8 cellular contexts compared by ENCODE assay signal in the genomic region with DNA sequence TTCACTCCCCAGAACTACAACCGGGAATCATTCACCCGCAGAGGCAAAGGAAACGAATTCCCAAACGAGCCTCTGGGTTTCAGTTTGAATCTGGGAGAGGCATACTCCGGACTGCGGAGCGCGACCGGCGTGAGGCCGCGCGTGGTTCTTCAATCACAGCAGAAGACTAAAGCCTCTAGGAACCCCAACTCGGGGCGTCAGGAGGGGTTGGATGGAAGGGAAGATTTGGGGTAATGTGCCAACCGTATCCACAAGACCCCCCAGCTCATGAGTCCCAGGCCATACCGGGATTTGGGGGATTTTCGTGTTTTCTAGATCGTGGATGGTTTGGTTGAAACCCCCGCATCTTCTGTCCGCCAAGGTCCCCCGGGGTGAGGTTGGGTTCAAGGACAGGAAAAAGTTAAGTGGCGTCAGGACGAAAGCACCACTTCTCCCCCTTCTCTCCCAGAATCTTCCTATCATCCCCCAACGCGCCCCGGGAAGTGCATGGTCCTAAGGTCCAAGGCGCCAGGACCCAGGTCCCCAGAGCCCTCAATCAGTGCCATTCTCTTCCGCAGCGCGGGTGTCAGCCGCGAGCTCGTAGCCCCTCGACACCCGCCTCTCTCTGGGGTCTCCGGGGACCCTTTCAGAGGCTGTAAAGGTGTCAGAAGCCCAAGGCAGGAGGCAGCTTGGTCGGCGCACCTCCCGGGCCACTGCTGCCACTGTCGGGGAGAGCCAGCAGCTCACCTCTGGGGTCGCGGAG. TPM values are rescaled to one million over a fixed set of nuclear protein-coding genes. Genes with fewer than 3 reads are reported as not detected.
DNase-seq lines count a peak whose midpoint lies in the region; ATAC-seq, FAIRE-seq and TF ChIP-seq lines count a peak whose summit lies in the region.

No MANE protein-coding gene starts in this region.

- CTCF ChIA-PET in activated CD8-positive, alpha-beta T cell treated with anti-CD3 and anti-CD28 coated beads for 36 hours (lab: Charles Lee): interaction anchor here (1.3 to 4.9 kb wide), 4 partner anchors 436 to 637 kb away, joined by 3 to 25 read pairs (median 12); no protein-coding TSS in a partner anchor
- CTCF ChIA-PET in HEK293T (lab: Yijun Ruan, JAX): no interaction called here

- H3K4me1 Mint-ChIP-seq in activated CD8-positive, alpha-beta T cell treated with anti-CD3 and anti-CD28 coated beads for 36 hours (ENCODE audit: low read depth): peaks cover 36% of the 10 kb centered on the region

- DNase-seq in H54 (ENCODE audit: insufficient read length, low spot score) (peak; percentile 28), left cardiac atrium (peak; percentile 18), skeletal muscle cell (ENCODE audit: low read depth) (no peak), NCI-H524 (lab: John Stamatoyannopoulos, UW) (no peak), HEK293T (ENCODE audit: extremely low spot score) (no peak)
- no peak for DNase-seq in activated CD8-positive, alpha-beta T cell treated with anti-CD3 and anti-CD28 coated beads for 36 hours

- H3K4me3 Mint-ChIP-seq in activated CD8-positive, alpha-beta T cell treated with anti-CD3 and anti-CD28 coated beads for 36 hours: peak overlapping the region; percentile 78

- POLR2A ChIA-PET in activated CD8-positive, alpha-beta T cell treated with anti-CD3 and anti-CD28 coated beads for 36 hours (lab: Charles Lee): no interaction called here
- POLR2A ChIA-PET in HEK293T (lab: Yijun Ruan, JAX): no interaction called here

- H3K27me3 Mint-ChIP-seq in activated CD8-positive, alpha-beta T cell treated with anti-CD3 and anti-CD28 coated beads for 36 hours: peaks cover 59% of the 10 kb centered on the region

- peak overlapping the region; percentile 46 for H3K27ac Mint-ChIP-seq in activated CD8-positive, alpha-beta T cell treated with anti-CD3 and anti-CD28 coated beads for 36 hours

- no peak for TF ChIP-seq POLR2A in H54 (IDR thresholded peaks at IDR 0.05; ENCODE audit: low read depth, low read length)

- peak overlapping the region; percentile 57 for H3K4me3 ChIP-seq in skeletal muscle cell (ENCODE audit: low read depth, low read length)

- no peaks in the 10 kb centered on the region for H3K9me3 Mint-ChIP-seq in activated CD8-positive, alpha-beta T cell treated with anti-CD3 and anti-CD28 coated beads for 36 hours

- no peak for FAIRE-seq in H54 (lab: Jason Lieb, UNC)

- intact Hi-C loops in activated CD8-positive, alpha-beta T cell treated with anti-CD3 and anti-CD28 coated beads for 36 hours (cut with micrococcal nuclease): loop anchor here (5.0 to 10.0 kb wide), 3 partner anchors 433 to 641 kb away; no protein-coding TSS in a partner anchor
- intact Hi-C loops in left cardiac atrium (cut with DNase I): loop anchor here in 1 of 2 donors (5.0 to 10.0 kb wide), 3 partner anchors 438 to 641 kb away; no protein-coding TSS in a partner anchor

- no peak for TF ChIP-seq CTCF in activated CD8-positive, alpha-beta T cell treated with anti-CD3 and anti-CD28 coated beads for 36 hours (IDR thresholded peaks at IDR 0.05)

- H3K36me3 Mint-ChIP-seq in activated CD8-positive, alpha-beta T cell treated with anti-CD3 and anti-CD28 coated beads for 36 hours (ENCODE audit: low read depth): no peaks in the 10 kb centered on the region

- ATAC-seq in activated CD8-positive, alpha-beta T cell treated with anti-CD3 and anti-CD28 coated beads for 36 hours: no peak
- ATAC-seq in left cardiac atrium (peak; percentile 21 to 27), HG03439 (IDR thresholded peaks at IDR 0.05; ENCODE audit: unreplicated experiment) (no peak), GM21786 (IDR thresholded peaks at IDR 0.05; ENCODE audit: unreplicated experiment) (no peak)

TF ChIP-seq in HEK293T, 16 proteins besides CTCF, POLR2A, EP300 and RAD21:
- TF ChIP-seq LEF1 (IDR thresholded peaks at IDR 0.05; ENCODE audit: borderline replicate concordance) (no peak), FOXM1 (IDR thresholded peaks at IDR 0.05; ENCODE audit: borderline replicate concordance) (no peak), FOXK2 (IDR thresholded peaks at IDR 0.05) (no peak), TARDBP (IDR thresholded peaks at IDR 0.05) (no peak), BHLHE40 (IDR thresholded peaks at IDR 0.05; ENCODE audit: borderline replicate concordance) (no peak), SP1 (IDR thresholded peaks at IDR 0.05) (no peak), ZNF384 (IDR thresholded peaks at IDR 0.05) (no peak), ARNT (IDR thresholded peaks at IDR 0.05) (no peak), HDGF (IDR thresholded peaks at IDR 0.05; ENCODE audit: borderline replicate concordance) (no peak), ELF4 (IDR thresholded peaks at IDR 0.05) (no peak), SUZ12 (IDR thresholded peaks at IDR 0.05) (no peak), CTBP1 (IDR thresholded peaks at IDR 0.05; ENCODE audit: borderline replicate concordance) (no peak), NFRKB (IDR thresholded peaks at IDR 0.05) (no peak)
- TF ChIP-seq, protein P1, sequence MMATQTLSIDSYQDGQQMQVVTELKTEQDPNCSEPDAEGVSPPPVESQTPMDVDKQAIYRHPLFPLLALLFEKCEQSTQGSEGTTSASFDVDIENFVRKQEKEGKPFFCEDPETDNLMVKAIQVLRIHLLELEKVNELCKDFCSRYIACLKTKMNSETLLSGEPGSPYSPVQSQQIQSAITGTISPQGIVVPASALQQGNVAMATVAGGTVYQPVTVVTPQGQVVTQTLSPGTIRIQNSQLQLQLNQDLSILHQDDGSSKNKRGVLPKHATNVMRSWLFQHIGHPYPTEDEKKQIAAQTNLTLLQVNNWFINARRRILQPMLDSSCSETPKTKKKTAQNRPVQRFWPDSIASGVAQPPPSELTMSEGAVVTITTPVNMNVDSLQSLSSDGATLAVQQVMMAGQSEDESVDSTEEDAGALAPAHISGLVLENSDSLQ (IDR thresholded peaks at IDR 0.05): no peak

RNA-seq across cellular contexts. Expression of gene MKX, which starts 1.7 kb away (rescaled TPM):
- 1 to 10 TPM in 1 of 2 experiments, under 1 TPM in 1; 0.81 to 1.1 TPM for total RNA-seq in activated CD8-positive, alpha-beta T cell treated with anti-CD3 and anti-CD28 coated beads for 36 hours
- total RNA-seq in left cardiac atrium: under 1 TPM; 0.50 TPM

Comparison
In these comparisons a context has a peak if more than half of its experiments do, and no peak if none do; other contexts are left out.
1. DNase-seq: peak in H54 (single experiment) and left cardiac atrium (single experiment); none in activated CD8-positive, alpha-beta T cell treated with anti-CD3 and anti-CD28 coated beads for 36 hours (single experiment), skeletal muscle cell (single experiment), NCI-H524 (0 of 2) and HEK293T (single experiment).
2. ATAC-seq: peak in left cardiac atrium (2 of 2); none in activated CD8-positive, alpha-beta T cell treated with anti-CD3 and anti-CD28 coated beads for 36 hours (single experiment), HG03439 (single experiment) and GM21786 (single experiment).